In the genomic region with DNA sequence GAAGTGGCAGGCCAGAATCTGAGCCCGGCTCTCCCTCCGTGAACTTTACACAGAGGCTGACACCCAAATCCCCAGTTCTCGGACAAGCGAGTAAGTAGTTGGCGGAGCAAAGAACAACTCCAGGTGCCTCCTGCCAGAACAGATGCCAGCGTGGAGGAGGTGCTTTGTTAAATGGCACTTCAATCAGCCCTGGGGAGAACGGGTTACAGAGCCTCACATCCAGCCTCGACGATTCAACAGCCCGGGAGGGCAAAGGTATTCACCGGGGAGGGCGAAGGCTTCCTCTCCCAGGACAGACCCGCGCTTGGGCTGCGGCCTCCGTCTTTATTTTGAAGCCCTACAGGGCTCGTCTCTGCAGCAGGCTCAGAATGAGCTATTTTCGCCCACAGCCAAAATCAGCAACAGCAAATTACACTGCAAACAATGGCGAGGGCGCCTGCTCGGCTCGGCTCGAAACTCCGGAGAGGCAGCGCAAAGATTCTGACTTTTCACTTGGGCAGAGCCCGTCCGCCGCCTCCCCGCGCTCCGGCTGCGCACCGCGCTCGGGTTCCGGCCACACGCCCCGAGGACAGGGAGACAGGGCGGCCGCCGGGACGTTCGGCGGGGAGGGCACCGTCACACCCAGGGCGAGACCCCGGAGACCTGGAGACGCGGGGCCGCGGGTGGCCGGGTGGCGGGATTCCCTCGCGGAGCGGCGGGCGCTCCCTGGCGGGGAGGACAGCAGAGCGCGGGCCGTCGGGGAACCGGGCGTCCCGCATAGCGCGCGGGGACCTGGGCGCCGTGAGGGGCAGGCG, we compare ENCODE assay signal across 8 cellular contexts. TPM values are rescaled to one million over a fixed set of nuclear protein-coding genes. Genes with fewer than 3 reads are reported as not detected.
DNase-seq lines count a peak whose midpoint lies in the region; ATAC-seq and TF ChIP-seq lines count a peak whose summit lies in the region.

No MANE protein-coding gene starts in this region.

- H3K4me3 Mint-ChIP-seq in T-helper 2 cell treated with Interferon-gamma antibody and Interleukin-4, amounts not matched to agents 5 μg/mL and 100 μg/mL, for 36 hours, result peak overlapping the region; percentile 79
- peak overlapping the region; percentile 80 for H3K4me3 Mint-ChIP-seq in chondrocyte (ENCODE audit: unreplicated experiment)

- no peak overlapping the region for H3K27ac Mint-ChIP-seq in T-helper 2 cell treated with Interferon-gamma antibody and Interleukin-4, amounts not matched to agents 5 μg/mL and 100 μg/mL, for 36 hours
- H3K27ac Mint-ChIP-seq in chondrocyte (ENCODE audit: unreplicated experiment), result peak overlapping the region; percentile 12

- ATAC-seq in HG03342 (IDR thresholded peaks at IDR 0.05; ENCODE audit: unreplicated experiment), result peak; percentile 67

- no peaks in the 10 kb centered on the region for H3K36me3 Mint-ChIP-seq in T-helper 2 cell treated with Interferon-gamma antibody and Interleukin-4, amounts not matched to agents 5 μg/mL and 100 μg/mL, for 36 hours (ENCODE audit: low read depth)
- no peaks in the 10 kb centered on the region for H3K36me3 Mint-ChIP-seq in chondrocyte (ENCODE audit: low read depth)

- peaks cover 5% of the 10 kb centered on the region for H3K4me1 Mint-ChIP-seq in T-helper 2 cell treated with Interferon-gamma antibody and Interleukin-4, amounts not matched to agents 5 μg/mL and 100 μg/mL, for 36 hours (ENCODE audit: low read depth)
- H3K4me1 Mint-ChIP-seq in chondrocyte (ENCODE audit: low read depth), result peaks cover 12% of the 10 kb centered on the region

- H3K9me3 Mint-ChIP-seq in T-helper 2 cell treated with Interferon-gamma antibody and Interleukin-4, amounts not matched to agents 5 μg/mL and 100 μg/mL, for 36 hours, result no peaks in the 10 kb centered on the region
- no peaks in the 10 kb centered on the region for H3K9me3 Mint-ChIP-seq in chondrocyte (ENCODE audit: low read depth)

- 0 out of 2 replicates have a peak, but pooled peaks have one; percentile 3 for TF ChIP-seq CTCF in BE2C (IDR thresholded peaks at IDR 0.05; ENCODE audit: low read depth, low read length)
- TF ChIP-seq CTCF in chondrocyte (IDR thresholded peaks at IDR 0.05), result peak; percentile 73

- H3K27me3 Mint-ChIP-seq in T-helper 2 cell treated with Interferon-gamma antibody and Interleukin-4, amounts not matched to agents 5 μg/mL and 100 μg/mL, for 36 hours (ENCODE audit: low read depth), result peaks cover 77% of the 10 kb centered on the region
- H3K27me3 Mint-ChIP-seq in chondrocyte (ENCODE audit: low read depth), result peaks cover 19% of the 10 kb centered on the region

- H3K36me3 ChIP-seq in BE2C, result no peaks in the 10 kb centered on the region

- no peaks in the 10 kb centered on the region for H3K9me3 ChIP-seq in BE2C

- no peaks in the 10 kb centered on the region for H3K4me1 ChIP-seq in BE2C

- DNase-seq in BE2C, result peak; percentile 31
- peak; percentile 37 for DNase-seq in GM19238 (ENCODE audit: insufficient read length, low spot score)
- DNase-seq in T-helper 2 cell treated with Interferon-gamma antibody and Interleukin-4, amounts not matched to agents 5 μg/mL and 100 μg/mL, for 36 hours (ENCODE audit: low spot score), result no peak
- no peak for DNase-seq in chondrocyte (ENCODE audit: low spot score)
- peak; percentile 51 for DNase-seq in kidney tubule cell (ENCODE audit: low spot score)
- DNase-seq in stimulated activated CD4-positive, alpha-beta T cell treated with anti-CD3 and anti-CD28 coated beads, Interleukin-4, amount 100 ng/mL, for 1 hour, result peak; percentile 35
- DNase-seq in DMS79 (lab: John Stamatoyannopoulos, UW), result no peak

- H3K4me3 ChIP-seq in BE2C (ENCODE audit: low read depth, low read length), result no peak overlapping the region

- H3K27me3 ChIP-seq in BE2C, result peaks cover 48% of the 10 kb centered on the region

RNA-seq across cellular contexts. Expression of a gene that starts 0.8 kb away (rescaled TPM):
- polyA plus RNA-seq in BE2C (2012; ENCODE audit: insufficient read depth, insufficient read length, low read depth), result not detected
- total RNA-seq in chondrocyte, result 0.17 to 0.65 TPM (median 0.59 TPM) in 3 replicates

Comparison
In these comparisons a context has a peak if more than half of its experiments do, and no peak if none do; other contexts are left out.
1. DNase-seq: peak in BE2C (single experiment), GM19238 (single experiment), kidney tubule cell (single experiment) and stimulated activated CD4-positive, alpha-beta T cell treated with anti-CD3 and anti-CD28 coated beads, Interleukin-4, amount 100 ng/mL, for 1 hour (single experiment); none in T-helper 2 cell treated with Interferon-gamma antibody and Interleukin-4, amounts not matched to agents 5 μg/mL and 100 μg/mL, for 36 hours (single experiment), chondrocyte (single experiment) and DMS79 (single experiment).